ENCODE assay signal across 10 cellular contexts in the genomic region with DNA sequence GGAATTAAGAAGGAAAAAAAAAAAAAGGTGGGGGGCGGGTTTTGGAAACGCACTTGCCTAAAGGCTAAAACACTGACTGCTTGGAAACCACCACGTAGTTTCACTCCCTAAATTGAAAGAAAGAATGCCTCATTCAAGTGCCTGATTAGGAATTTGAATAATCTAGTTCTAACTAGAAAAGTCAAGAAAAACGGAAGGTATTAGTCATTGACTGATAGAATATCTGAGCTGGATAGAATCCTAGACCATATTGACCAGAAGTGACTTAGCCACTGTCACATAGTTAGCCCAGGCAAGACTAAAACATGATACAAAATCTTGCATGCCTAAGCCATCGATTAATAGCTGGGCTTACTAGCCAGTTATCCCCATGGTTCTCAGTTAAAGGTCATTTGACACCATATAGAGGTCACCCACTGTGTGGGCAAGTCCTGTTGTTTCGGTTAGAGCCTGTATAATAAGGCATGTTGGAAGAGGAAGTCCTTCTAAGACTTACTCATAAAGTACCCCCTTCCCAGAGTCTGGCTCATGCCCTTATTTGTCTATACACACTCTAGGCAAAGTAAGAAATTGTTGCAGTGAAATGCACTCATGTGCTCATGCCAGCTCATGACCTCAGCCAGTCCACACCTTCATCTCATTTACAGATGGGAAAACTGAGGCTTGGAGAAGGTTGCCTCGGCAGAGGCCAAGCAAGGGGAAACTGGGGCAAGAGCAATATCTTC. TPM values are rescaled to one million over a fixed set of nuclear protein-coding genes. Genes with fewer than 3 reads are reported as not detected.
DNase-seq lines count a peak whose midpoint lies in the region; ATAC-seq and TF ChIP-seq lines count a peak whose summit lies in the region.
"Had no signal": no experiment of that assay in that cellular context is flagged by ENCODE, and none has a peak within 500 bp of the region (broad histone marks: within the 10 kb centered on the region; RNA-seq: fewer than 3 reads in every experiment).

No MANE protein-coding gene starts in this region.

- H3K36me3 ChIP-seq in HAP-1 (replicated peaks), result no peaks in the 10 kb centered on the region
- H3K36me3 ChIP-seq in H7 (replicated peaks; ENCODE audit: control insufficient read depth, insufficient read depth, low read length), result no peaks in the 10 kb centered on the region

- H3K4me3 ChIP-seq in choroid plexus epithelial cell (ENCODE audit: low read depth, low read length) (no peak overlapping the region), HAP-1 (no peak overlapping the region), H7 (ENCODE audit: insufficient read depth, low read depth, low read length) (no peak overlapping the region)
- H3K4me3 ChIP-seq: skin epidermis had no signal

- H3K27me3 ChIP-seq in HAP-1 (ENCODE audit: low read depth) (peaks cover 2% of the 10 kb centered on the region; the same call in 1 of the 2 replicates), H7 (ENCODE audit: control insufficient read depth, insufficient read depth, low read length) (no peaks in the 10 kb centered on the region)

- POLR2A ChIA-PET in GM10248 (lab: Yijun Ruan, JAX), result no interaction called here

- no peaks in the 10 kb centered on the region for H3K4me1 ChIP-seq in HAP-1

- DNase-seq in CD1c-positive myeloid dendritic cell (ENCODE audit: extremely low spot score), result peak; percentile 65
- DNase-seq in choroid plexus epithelial cell (ENCODE audit: low read depth), result peak; percentile 33
- DNase-seq in HAP-1 (ENCODE audit: low spot score in 2 of 2), result no peak
- no peak for DNase-seq in H7
- DNase-seq in GM10248 (ENCODE audit: extremely low spot score), result no peak
- DNase-seq in activated CD4-positive, CD25-positive, alpha-beta regulatory T cell treated with anti-CD3 and anti-CD28 coated beads, Interleukin-2, amount 50 U/mL, for 72 hours, result no peak
- DNase-seq: CD4-positive, CD25-positive, alpha-beta regulatory T cell had no signal

- TF ChIP-seq CTCF in choroid plexus epithelial cell (conservative IDR thresholded peaks at IDR 0.05; ENCODE audit: low read depth, low read length), result no peak
- TF ChIP-seq CTCF in GM10248 (IDR thresholded peaks at IDR 0.05; ENCODE audit: control extremely low read depth, extremely low read depth, low read depth, missing control alignments), result no peak

- H3K9me3 ChIP-seq in HAP-1, result no peaks in the 10 kb centered on the region

- CTCF ChIA-PET in GM10248 (lab: Yijun Ruan, JAX), result interaction anchor here (1.8 to 2.4 kb wide), 2 partner anchors 14 to 23 kb away, joined by 4 to 10 read pairs; no protein-coding TSS in a partner anchor

- ATAC-seq in GM21447 (IDR thresholded peaks at IDR 0.05; ENCODE audit: unreplicated experiment), result peak; percentile 66
- peak; percentile 55 for ATAC-seq in HG03565 (IDR thresholded peaks at IDR 0.05; ENCODE audit: unreplicated experiment)

- in situ Hi-C loops in HAP-1 (cut with MboI; ENCODE audit: low sequenced_read_pairs), result no loop called here

RNA-seq across cellular contexts. Expression of a gene that starts 40.2 kb away (rescaled TPM):
- 0.89 and 1.7 TPM in 2 replicates for total RNA-seq in H7 (2014; rRNA removed; shearing (Covaris generic))

Comparison
In these comparisons a context has a peak if more than half of its experiments do, and no peak if none do; other contexts are left out.
1. DNase-seq: peak in CD1c-positive myeloid dendritic cell (single experiment) and choroid plexus epithelial cell (single experiment); none in HAP-1 (0 of 2), H7 (single experiment), GM10248 (single experiment) and activated CD4-positive, CD25-positive, alpha-beta regulatory T cell treated with anti-CD3 and anti-CD28 coated beads, Interleukin-2, amount 50 U/mL, for 72 hours (single experiment).